In the genomic region with DNA sequence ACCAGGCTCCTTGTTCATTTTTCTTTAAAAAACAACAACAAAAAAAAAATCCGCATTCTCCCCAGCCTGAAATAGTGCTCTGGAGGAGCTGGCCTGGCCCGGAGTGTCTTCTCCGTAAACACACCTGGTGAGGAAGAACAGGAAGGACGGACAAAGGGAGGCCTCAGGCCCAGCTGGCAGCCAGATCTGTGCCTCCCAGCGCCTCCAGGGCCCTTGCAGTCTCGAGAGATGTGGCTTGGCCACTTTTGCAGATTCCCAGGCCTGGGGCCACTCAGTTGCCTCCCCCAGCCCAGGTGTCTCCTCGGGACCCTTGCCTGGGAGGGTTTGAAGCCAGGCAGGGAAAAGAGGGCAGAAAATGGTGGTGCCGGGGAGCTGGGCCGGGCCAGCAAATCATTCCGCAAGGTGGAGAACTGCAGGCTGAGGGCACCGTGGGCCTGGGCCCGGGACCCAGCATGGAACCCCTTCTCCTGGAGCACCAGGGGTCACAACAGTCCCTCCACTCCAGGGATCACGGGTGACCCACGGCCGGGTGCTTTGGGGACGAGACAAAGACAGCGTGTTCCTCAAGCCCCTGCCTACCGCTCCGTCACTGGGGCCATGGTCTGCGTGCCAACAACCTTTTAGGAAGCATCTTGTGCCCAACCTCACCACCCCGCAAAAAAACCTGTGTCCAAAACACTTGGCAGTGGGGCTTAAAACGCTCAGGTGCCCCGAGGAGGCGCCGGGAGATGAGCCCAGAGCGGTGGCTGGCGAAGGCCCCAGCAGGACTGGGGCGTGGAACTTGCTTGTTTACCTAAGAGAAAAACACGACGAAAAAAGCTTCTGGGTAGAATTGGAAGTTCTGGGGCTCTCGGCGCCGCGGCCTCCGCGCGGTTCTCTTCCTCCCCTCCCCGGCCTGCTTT, we compare ENCODE assay signal across 8 cellular contexts.
DNase-seq lines count a peak whose midpoint lies in the region; ATAC-seq and TF ChIP-seq lines count a peak whose summit lies in the region.

No MANE protein-coding gene starts in this region.

- peaks cover 16% of the 10 kb centered on the region for H3K4me1 ChIP-seq in right cardiac atrium (ENCODE audit: control insufficient read depth, insufficient read depth, low read length)

- ATAC-seq in right cardiac atrium: peak; percentile 10 to 16
- ATAC-seq in HG02759 (IDR thresholded peaks at IDR 0.05; ENCODE audit: unreplicated experiment): no peak

- peak overlapping the region; percentile 60 for H3K27ac ChIP-seq in adipose tissue (ENCODE audit: low read depth, low read length)
- H3K27ac ChIP-seq in right cardiac atrium (ENCODE audit: low read length): peak overlapping the region; percentile 94

- no peaks in the 10 kb centered on the region for H3K27me3 ChIP-seq in right cardiac atrium (ENCODE audit: control insufficient read depth, insufficient read depth)

- DNase-seq in AG10803 (ENCODE audit: low read depth) (no peak), KG1 (lab: John Stamatoyannopoulos, UW) (peak; percentile 86), right cardiac atrium (peak in 2 of 3 donors; percentile 73 to 82), retinal pigment epithelial cell (ENCODE audit: low read depth) (no peak), T1000 (lab: John Stamatoyannopoulos, UW) (no peak), DMS114 treated with DMSO at 0.1 percent for 48 hours (lab: John Stamatoyannopoulos, UW; ENCODE audit: unreplicated experiment) (no peak)

- H3K9me3 ChIP-seq in right cardiac atrium (ENCODE audit: control insufficient read depth, low read length): no peaks in the 10 kb centered on the region

- intact Hi-C loops in right cardiac atrium (cut with DNase I): loop anchor here in 1 of 4 donors (5.0 kb wide), 1 partner anchor 33 kb away; no protein-coding TSS in a partner anchor

- H3K4me3 ChIP-seq in AG10803 (ENCODE audit: low read length) (peak overlapping the region; percentile 77), right cardiac atrium (ENCODE audit: low read length) (peak overlapping the region; percentile 61), retinal pigment epithelial cell (ENCODE audit: low read length) (peak overlapping the region; percentile 42)

- WGBS in adipose tissue, 3 donors: 8 to 24% (median 12%) methylated on average over 37 to 38 of the region's 38 CpGs
- WGBS in right cardiac atrium: 10% methylated on average over 38 of the region's 38 CpGs

- TF ChIP-seq CTCF in AG10803 (conservative IDR thresholded peaks at IDR 0.05; ENCODE audit: low read length) (no peak), retinal pigment epithelial cell (conservative IDR thresholded peaks at IDR 0.05; ENCODE audit: low read depth, low read length) (no peak)

Comparison
In these comparisons a context has a peak if more than half of its experiments do, and no peak if none do; other contexts are left out.
1. DNase-seq: peak in KG1 (single experiment) and right cardiac atrium (2 of 3); none in AG10803 (single experiment), retinal pigment epithelial cell (single experiment), T1000 (single experiment) and DMS114 treated with DMSO at 0.1 percent for 48 hours (single experiment).
2. Peak in every context shown above with its lines, with median percentiles within 50 percentile points of each other: H3K4me3 ChIP-seq.